Comparison of ENCODE assay signal across 26 cellular contexts in the genomic region with DNA sequence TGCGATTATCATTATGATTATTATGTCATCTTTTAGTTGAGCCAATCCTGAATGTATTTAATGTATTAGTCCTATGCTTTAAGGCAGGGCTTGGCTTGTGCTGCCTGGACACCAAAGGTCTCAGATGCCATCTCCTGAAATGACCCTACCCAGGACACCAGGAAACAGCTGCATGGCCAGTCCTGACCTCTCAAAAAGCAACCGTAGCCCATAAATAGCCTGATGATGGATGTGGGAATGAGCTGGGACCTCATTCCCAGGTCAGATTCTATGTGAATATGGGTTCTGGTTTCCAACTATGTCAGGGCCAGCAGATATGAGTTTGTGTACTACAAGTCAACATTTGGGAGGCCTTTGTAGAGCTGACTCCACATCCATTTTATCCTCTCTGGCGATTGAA.
"Had no signal": no experiment of that assay in that cellular context is flagged by ENCODE, and none has a peak within 500 bp of the region (broad histone marks: within the 10 kb centered on the region; RNA-seq: fewer than 3 reads in every experiment).

No MANE protein-coding gene starts in this region.

- H3K36me3 ChIP-seq: neutrophil, pancreas, prostate gland, right lobe of liver, sigmoid colon, spleen, stomach, thoracic aorta, thyroid gland, tibial nerve, upper lobe of left lung, vagina had no signal

- DNase-seq: naive thymus-derived CD8-positive, alpha-beta T cell; nephron progenitor cell; nucleus accumbens; pancreas; right cardiac atrium; right lobe of liver; sigmoid colon; spleen; stimulated activated CD4-positive, alpha-beta T cell treated with anti-CD3 and anti-CD28 coated beads, Interleukin-12 subunit alpha, Interleukin-12 subunit beta, amount 100 ng/mL, for 4 hours; stimulated activated CD4-positive, alpha-beta T cell treated with anti-CD3 and anti-CD28 coated beads, Interleukin-1b, Interleukin-23, amount 100 ng/mL, for 48 hours; stimulated activated CD4-positive, alpha-beta T cell treated with anti-CD3 and anti-CD28 coated beads, Interleukin-4, amount 100 ng/mL, for 1 hour; stimulated activated CD4-positive, alpha-beta T cell treated with anti-CD3 and anti-CD28 coated beads, Interleukin-4, amount 100 ng/mL, for 4 hours; stimulated activated CD8-positive, alpha-beta memory T cell treated with anti-CD3 and anti-CD28 coated beads, Interleukin-4, amount 100 ng/mL, for 48 hours; stimulated activated naive B cell treated with anti-CD40 and anti-IgM and Interleukin-4, amounts not matched to agents 10 μg/mL and 1 μg/mL and 100 μg/mL, for 72 hours; stimulated activated naive CD4-positive, alpha-beta T cell treated with Interleukin-2 at 50 U/mL for 16 hours; stomach; thyroid gland; trophoblast cell; upper lobe of left lung had no signal

- H3K4me3 ChIP-seq: pancreas, prostate gland, right lobe of liver, sigmoid colon, skin epidermis, smooth muscle cell, spleen, stomach, thoracic aorta, thyroid gland, tibial nerve, upper lobe of left lung, vagina had no signal

- H3K4me1 ChIP-seq: pancreas, prostate gland, right lobe of liver, sigmoid colon, spleen, stomach, thyroid gland, tibial nerve, upper lobe of left lung, vagina had no signal

- H3K4me2 ChIP-seq: smooth muscle cell had no signal

- H3K27me3 ChIP-seq: neutrophil, pancreas, right lobe of liver, sigmoid colon, spleen, stomach, thyroid gland, tibial nerve, upper lobe of left lung, vagina had no signal

- H3K27ac ChIP-seq: neutrophil, pancreas, prostate gland, right lobe of liver, sigmoid colon, skin epidermis, spleen, stomach, thoracic aorta, thyroid gland, tibial nerve, upper lobe of left lung, vagina had no signal

- H3K9me3 ChIP-seq: neutrophil, pancreas, prostate gland, right lobe of liver, sigmoid colon, stomach, thoracic aorta, thyroid gland, tibial nerve, upper lobe of left lung, vagina had no signal
